In the genomic region with DNA sequence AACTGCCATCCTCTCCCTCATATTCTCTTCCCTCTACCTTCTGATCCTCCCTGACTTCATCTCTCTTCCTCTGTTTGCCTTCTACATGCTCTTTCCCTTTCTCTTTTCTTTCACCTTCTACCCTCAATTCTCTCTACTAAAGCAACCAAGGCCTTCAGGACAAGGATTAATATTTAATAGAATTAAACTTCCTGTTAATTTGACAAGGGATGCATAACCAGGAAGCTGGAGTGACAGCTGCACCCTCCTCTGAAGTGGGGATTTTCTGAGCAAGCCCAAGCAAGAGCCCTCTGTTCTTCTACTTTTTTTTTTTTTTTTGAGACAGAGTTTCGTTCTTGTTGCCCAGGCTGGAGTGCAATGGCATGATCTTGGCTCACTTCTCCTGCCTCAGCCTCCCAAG, we compare ENCODE assay signal across 10 cellular contexts.
A peak's percentile ranks its signal among the peaks of the same experiment; 100 is the strongest.
DNase-seq lines count a peak whose midpoint lies in the region; ATAC-seq and TF ChIP-seq lines count a peak whose summit lies in the region.
"Had no signal": no experiment of that assay in that cellular context is flagged by ENCODE, and none has a peak within 500 bp of the region (broad histone marks: within the 10 kb centered on the region; RNA-seq: fewer than 3 reads in every experiment).

No MANE protein-coding gene starts in this region.

- H3K36me3 ChIP-seq in DOHH2 (ENCODE audit: control insufficient read depth, low read length) = no peaks in the 10 kb centered on the region
- no peaks in the 10 kb centered on the region for H3K36me3 ChIP-seq in thyroid gland
- H3K36me3 ChIP-seq in aorta (ENCODE audit: control insufficient read depth in 1 of 2, insufficient read depth in 2 of 2, low read length in 1 of 2) = no peaks in the 10 kb centered on the region

- WGBS in thyroid gland, 2 donors = 76 to 77% methylated on average over 1 of the region's 1 CpG
- 82 to 85% methylated on average over 1 of the region's 1 CpG for WGBS in aorta, 2 donors

- H3K27ac Mint-ChIP-seq in activated T-helper 17 cell treated with anti-CD3 and anti-CD28 coated beads, Interleukin-2, amount 50 U/mL, for 72 hours = peak overlapping the region; percentile 68
- peak overlapping the region; percentile 91 for H3K27ac Mint-ChIP-seq in nephron
- H3K27ac Mint-ChIP-seq: mesothelial cell of epicardium had no signal

- H3K9me2 ChIP-seq in DOHH2 (replicated peaks; ENCODE audit: control insufficient read depth, low read length) = no peaks in the 10 kb centered on the region

- DNase-seq in NOMO-1 treated with DMSO at 0.1 percent for 48 hours (lab: John Stamatoyannopoulos, UW; ENCODE audit: unreplicated experiment) = no peak
- DNase-seq in thyroid gland = no peak
- DNase-seq in aorta = no peak
- no peak for DNase-seq in 8988T
- DNase-seq: NCI-H69 had no signal

- no peaks in the 10 kb centered on the region for H4K20me1 ChIP-seq in DOHH2 (ENCODE audit: control insufficient read depth, insufficient read depth, low read depth, low read length)

- peak overlapping the region; percentile 24; the same call in 1 of the 2 replicates for H3K4me2 ChIP-seq in DOHH2 (ENCODE audit: low read length)

- intact Hi-C loops in thyroid gland (cut with DNase I) (no loop called here), aorta (cut with DNase I) (no loop called here)

- no peaks in the 10 kb centered on the region for H3K79me2 ChIP-seq in DOHH2 (ENCODE audit: control insufficient read depth, low read length)

- H3K27ac ChIP-seq in DOHH2 (ENCODE audit: low read depth, low read length) (no peak overlapping the region), thyroid gland (no peak overlapping the region), aorta (ENCODE audit: low read depth in 1 of 2, low read length in 2 of 2) (no peak overlapping the region)

- H3K4me1 Mint-ChIP-seq in activated T-helper 17 cell treated with anti-CD3 and anti-CD28 coated beads, Interleukin-2, amount 50 U/mL, for 72 hours = peaks cover 35% of the 10 kb centered on the region
- H3K4me1 Mint-ChIP-seq in nephron = peaks cover 20% of the 10 kb centered on the region
- H3K4me1 Mint-ChIP-seq: mesothelial cell of epicardium had no signal

- H3K4me3 ChIP-seq in DOHH2 (ENCODE audit: low read length) = no peak overlapping the region
- H3K4me3 ChIP-seq in thyroid gland (replicated peaks in 1 of 3) = no peak overlapping the region
- no peak overlapping the region for H3K4me3 ChIP-seq in aorta (ENCODE audit: low read length in 2 of 2)

- TF ChIP-seq POLR2A in thyroid gland (IDR thresholded peaks at IDR 0.05) = no peak

- TF ChIP-seq CTCF in DOHH2 (IDR thresholded peaks at IDR 0.05; ENCODE audit: low read depth, low read length, poor library complexity, severe bottlenecking) (no peak), nephron (IDR thresholded peaks at IDR 0.05; ENCODE audit: unreplicated experiment in 3 of 3) (no peak), thyroid gland (IDR thresholded peaks at IDR 0.05) (no peak)

- no peaks in the 10 kb centered on the region for H3K27me3 Mint-ChIP-seq in activated T-helper 17 cell treated with anti-CD3 and anti-CD28 coated beads, Interleukin-2, amount 50 U/mL, for 72 hours
- no peaks in the 10 kb centered on the region for H3K27me3 Mint-ChIP-seq in nephron (ENCODE audit: low read depth)

- H3F3A ChIP-seq in DOHH2 (ENCODE audit: control insufficient read depth, insufficient read depth) = no peaks in the 10 kb centered on the region

- no peaks in the 10 kb centered on the region for H3K36me3 Mint-ChIP-seq in activated T-helper 17 cell treated with anti-CD3 and anti-CD28 coated beads, Interleukin-2, amount 50 U/mL, for 72 hours (ENCODE audit: low read depth)
- H3K36me3 Mint-ChIP-seq in nephron (ENCODE audit: low read depth) = no peaks in the 10 kb centered on the region
- H3K36me3 Mint-ChIP-seq: mesothelial cell of epicardium had no signal

- ATAC-seq in HG02763 (IDR thresholded peaks at IDR 0.05; ENCODE audit: unreplicated experiment) = peak; percentile 50
- no peak for ATAC-seq in activated T-helper 17 cell treated with anti-CD3 and anti-CD28 coated beads, Interleukin-2, amount 50 U/mL, for 72 hours (replicated peaks)
- ATAC-seq in aorta (ENCODE audit: low FRiP score) = no peak

- peak overlapping the region; percentile 46 for H3K4me3 Mint-ChIP-seq in activated T-helper 17 cell treated with anti-CD3 and anti-CD28 coated beads, Interleukin-2, amount 50 U/mL, for 72 hours
- H3K4me3 Mint-ChIP-seq in nephron = peak overlapping the region in 1 of 3 experiments; percentile 9
- H3K4me3 Mint-ChIP-seq: mesothelial cell of epicardium had no signal

- no peaks in the 10 kb centered on the region for H3K27me3 ChIP-seq in DOHH2 (ENCODE audit: control insufficient read depth, low read length)
- no peaks in the 10 kb centered on the region for H3K27me3 ChIP-seq in thyroid gland
- H3K27me3 ChIP-seq in aorta (ENCODE audit: control insufficient read depth in 1 of 2, insufficient read depth in 2 of 2, low read length in 1 of 2) = no peaks in the 10 kb centered on the region

- H3K9me3 ChIP-seq in DOHH2 (ENCODE audit: control insufficient read depth, insufficient read depth, low read length) (no peaks in the 10 kb centered on the region), thyroid gland (no peaks in the 10 kb centered on the region), aorta (ENCODE audit: control insufficient read depth, low read length) (no peaks in the 10 kb centered on the region)

- no peaks in the 10 kb centered on the region for H3K9me3 Mint-ChIP-seq in activated T-helper 17 cell treated with anti-CD3 and anti-CD28 coated beads, Interleukin-2, amount 50 U/mL, for 72 hours
- H3K9me3 Mint-ChIP-seq in nephron = no peaks in the 10 kb centered on the region
- H3K9me3 Mint-ChIP-seq: mesothelial cell of epicardium had no signal

- H3K4me1 ChIP-seq in DOHH2 (ENCODE audit: control insufficient read depth, low read length) (peaks cover 12% of the 10 kb centered on the region), thyroid gland (peaks cover 0 to 16% of the 10 kb centered on the region in 2 donors), aorta (ENCODE audit: control insufficient read depth in 1 of 2, insufficient read depth in 2 of 2, low read length in 2 of 2) (no peaks in the 10 kb centered on the region)
